In genomic region chr18:72830109-72830508, GRCh38 we compare ENCODE assay signal across 1 cellular context.
TF ChIP-seq lines count a peak whose summit lies in the region.

No MANE protein-coding gene starts in this region.

TF ChIP-seq in SK-N-SH treated with all-trans-retinoic acid at 6 μM for 48 hours, 23 proteins besides CTCF, POLR2A, EP300 and RAD21 (continued from another document):
- TF ChIP-seq TSHZ2 (CRISPR knock-in tag; IDR thresholded peaks at IDR 0.05) (no peak), ESRRG (CRISPR knock-in tag; IDR thresholded peaks at IDR 0.05) (no peak), ARNTL (CRISPR knock-in tag; IDR thresholded peaks at IDR 0.05; ENCODE audit: borderline replicate concordance, low read depth) (no peak)
